In the genomic region with DNA sequence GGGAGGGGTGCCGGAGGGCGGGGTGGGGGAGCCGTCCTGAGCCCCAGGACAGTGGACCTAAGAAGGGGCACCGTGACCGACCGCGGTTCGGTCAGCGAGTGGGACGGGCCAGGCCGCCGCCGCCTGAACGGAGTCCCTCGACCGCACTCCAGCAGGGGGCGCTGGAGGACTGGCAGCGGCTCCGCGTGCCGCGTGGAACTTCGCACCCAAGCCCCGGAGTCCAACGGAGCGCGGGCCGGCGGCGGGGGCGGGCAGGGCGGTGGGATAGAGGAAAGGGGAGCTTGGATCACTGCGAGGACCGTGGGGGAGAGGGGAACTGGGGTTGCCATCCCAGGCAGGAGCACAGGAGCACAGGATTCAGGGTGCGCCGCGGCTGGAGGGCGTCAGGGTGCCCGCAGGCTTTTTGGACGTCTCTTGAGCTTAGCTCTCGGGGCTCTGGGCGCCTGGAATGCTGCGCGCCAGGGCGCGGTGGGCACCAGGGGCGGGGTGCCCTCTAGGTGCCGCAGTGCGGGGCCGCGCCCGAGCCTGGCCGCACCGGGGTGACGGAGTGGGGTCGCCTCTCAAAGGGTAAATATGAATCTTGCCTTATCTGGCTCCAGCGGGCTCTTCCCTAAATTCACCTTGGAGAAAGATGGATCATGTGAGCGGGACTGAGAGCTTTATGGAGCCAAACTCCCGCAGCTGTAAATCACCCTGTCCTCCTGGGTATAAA, we compare ENCODE assay signal across 1 cellular context.
A peak's percentile ranks its signal among the peaks of the same experiment; 100 is the strongest.
TF ChIP-seq lines count a peak whose summit lies in the region.

No MANE protein-coding gene starts in this region.

TF ChIP-seq in K562, 482 proteins besides CTCF, POLR2A, EP300 and RAD21 (continued from another document and continues in another):
- TF ChIP-seq, protein P1, sequence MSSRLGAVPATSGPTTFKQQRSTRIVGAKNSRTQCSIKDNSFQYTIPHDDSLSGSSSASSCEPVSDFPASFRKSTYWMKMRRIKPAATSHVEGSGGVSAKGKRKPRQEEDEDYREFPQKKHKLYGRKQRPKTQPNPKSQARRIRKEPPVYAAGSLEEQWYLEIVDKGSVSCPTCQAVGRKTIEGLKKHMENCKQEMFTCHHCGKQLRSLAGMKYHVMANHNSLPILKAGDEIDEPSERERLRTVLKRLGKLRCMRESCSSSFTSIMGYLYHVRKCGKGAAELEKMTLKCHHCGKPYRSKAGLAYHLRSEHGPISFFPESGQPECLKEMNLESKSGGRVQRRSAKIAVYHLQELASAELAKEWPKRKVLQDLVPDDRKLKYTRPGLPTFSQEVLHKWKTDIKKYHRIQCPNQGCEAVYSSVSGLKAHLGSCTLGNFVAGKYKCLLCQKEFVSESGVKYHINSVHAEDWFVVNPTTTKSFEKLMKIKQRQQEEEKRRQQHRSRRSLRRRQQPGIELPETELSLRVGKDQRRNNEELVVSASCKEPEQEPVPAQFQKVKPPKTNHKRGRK (tag; IDR thresholded peaks at IDR 0.05), result no peak
- TF ChIP-seq LCOR (CRISPR knock-in tag; IDR thresholded peaks at IDR 0.05), result peak; percentile 69; the same call in 1 of the 2 replicates
- no peak for TF ChIP-seq PTTG1 (tag; IDR thresholded peaks at IDR 0.05; ENCODE audit: low read depth)
- no peak for TF ChIP-seq EGR1 (conservative IDR thresholded peaks at IDR 0.05)
- TF ChIP-seq, protein P2, sequence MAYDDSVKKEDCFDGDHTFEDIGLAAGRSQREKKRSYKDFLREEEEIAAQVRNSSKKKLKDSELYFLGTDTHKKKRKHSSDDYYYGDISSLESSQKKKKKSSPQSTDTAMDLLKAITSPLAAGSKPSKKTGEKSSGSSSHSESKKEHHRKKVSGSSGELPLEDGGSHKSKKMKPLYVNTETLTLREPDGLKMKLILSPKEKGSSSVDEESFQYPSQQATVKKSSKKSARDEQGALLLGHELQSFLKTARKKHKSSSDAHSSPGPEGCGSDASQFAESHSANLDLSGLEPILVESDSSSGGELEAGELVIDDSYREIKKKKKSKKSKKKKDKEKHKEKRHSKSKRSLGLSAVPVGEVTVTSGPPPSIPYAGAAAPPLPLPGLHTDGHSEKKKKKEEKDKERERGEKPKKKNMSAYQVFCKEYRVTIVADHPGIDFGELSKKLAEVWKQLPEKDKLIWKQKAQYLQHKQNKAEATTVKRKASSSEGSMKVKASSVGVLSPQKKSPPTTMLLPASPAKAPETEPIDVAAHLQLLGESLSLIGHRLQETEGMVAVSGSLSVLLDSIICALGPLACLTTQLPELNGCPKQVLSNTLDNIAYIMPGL (CRISPR knock-in tag; IDR thresholded peaks at IDR 0.05), result 0 out of 2 replicates have a peak, but pooled peaks have one; percentile 50
- TF ChIP-seq ZNF143 (CRISPR knock-in tag; IDR thresholded peaks at IDR 0.05), result no peak
- peak; percentile 77 for TF ChIP-seq MEIS2 (IDR thresholded peaks at IDR 0.05; ENCODE audit: partially characterized antibody)
- peak; percentile 37; the same call in 1 of the 2 replicates for TF ChIP-seq BHLHE40 (IDR thresholded peaks at IDR 0.05; ENCODE audit: low read length)
- TF ChIP-seq CTBP1 (IDR thresholded peaks at IDR 0.05; ENCODE audit: borderline replicate concordance), result no peak
- no peak for TF ChIP-seq GTF2E2 (tag; IDR thresholded peaks at IDR 0.05)
- TF ChIP-seq DIDO1 (tag; IDR thresholded peaks at IDR 0.05; ENCODE audit: low read depth), result no peak
- no peak for TF ChIP-seq HNRNPLL (IDR thresholded peaks at IDR 0.05; ENCODE audit: low read depth, low read length, poor library complexity, severe bottlenecking)
- no peak for TF ChIP-seq PRPF4 (IDR thresholded peaks at IDR 0.05; ENCODE audit: insufficient read depth, low read depth, low read length, poor library complexity, severe bottlenecking)
- TF ChIP-seq, protein P3, sequence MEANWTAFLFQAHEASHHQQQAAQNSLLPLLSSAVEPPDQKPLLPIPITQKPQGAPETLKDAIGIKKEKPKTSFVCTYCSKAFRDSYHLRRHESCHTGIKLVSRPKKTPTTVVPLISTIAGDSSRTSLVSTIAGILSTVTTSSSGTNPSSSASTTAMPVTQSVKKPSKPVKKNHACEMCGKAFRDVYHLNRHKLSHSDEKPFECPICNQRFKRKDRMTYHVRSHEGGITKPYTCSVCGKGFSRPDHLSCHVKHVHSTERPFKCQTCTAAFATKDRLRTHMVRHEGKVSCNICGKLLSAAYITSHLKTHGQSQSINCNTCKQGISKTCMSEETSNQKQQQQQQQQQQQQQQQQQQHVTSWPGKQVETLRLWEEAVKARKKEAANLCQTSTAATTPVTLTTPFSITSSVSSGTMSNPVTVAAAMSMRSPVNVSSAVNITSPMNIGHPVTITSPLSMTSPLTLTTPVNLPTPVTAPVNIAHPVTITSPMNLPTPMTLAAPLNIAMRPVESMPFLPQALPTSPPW (CRISPR knock-in tag; IDR thresholded peaks at IDR 0.05), result no peak
- no peak for TF ChIP-seq ASH1L (IDR thresholded peaks at IDR 0.05; ENCODE audit: borderline replicate concordance, low read depth, partially characterized antibody)
- TF ChIP-seq, protein P4, sequence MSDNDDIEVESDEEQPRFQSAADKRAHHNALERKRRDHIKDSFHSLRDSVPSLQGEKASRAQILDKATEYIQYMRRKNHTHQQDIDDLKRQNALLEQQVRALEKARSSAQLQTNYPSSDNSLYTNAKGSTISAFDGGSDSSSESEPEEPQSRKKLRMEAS (CRISPR knock-in tag; IDR thresholded peaks at IDR 0.05), result peak; percentile 97
- peak; percentile 58; the same call in 1 of the 2 replicates for TF ChIP-seq ARID2 (IDR thresholded peaks at IDR 0.05)
- peak; percentile 26; the same call in 1 of the 2 replicates for TF ChIP-seq NR2C2 (CRISPR knock-in tag; IDR thresholded peaks at IDR 0.05)
- no peak for TF ChIP-seq NR2C2 (tag; IDR thresholded peaks at IDR 0.05)
- no peak for TF ChIP-seq ESRRB (CRISPR knock-in tag; IDR thresholded peaks at IDR 0.05; ENCODE audit: borderline replicate concordance)
- no peak for TF ChIP-seq NBN (IDR thresholded peaks at IDR 0.05; ENCODE audit: low read depth)
- TF ChIP-seq HEY1 (CRISPR knock-in tag; IDR thresholded peaks at IDR 0.05; ENCODE audit: borderline replicate concordance), result no peak
- TF ChIP-seq KAT8 (IDR thresholded peaks at IDR 0.05; ENCODE audit: low read depth), result no peak
- TF ChIP-seq FOS (IDR thresholded peaks at IDR 0.05; ENCODE audit: extremely low read depth, insufficient read length), result no peak
- no peak for TF ChIP-seq CREBBP (IDR thresholded peaks at IDR 0.05; ENCODE audit: low read depth, low read length)
- TF ChIP-seq ETV5 (CRISPR knock-in tag; IDR thresholded peaks at IDR 0.05; ENCODE audit: low read depth), result 0 out of 2 replicates have a peak, but pooled peaks have one; percentile 58
- no peak for TF ChIP-seq IRF2 (CRISPR knock-in tag; IDR thresholded peaks at IDR 0.05)
- peak; percentile 75; the same call in 1 of the 2 replicates for TF ChIP-seq SMC3 (conservative IDR thresholded peaks at IDR 0.05; ENCODE audit: insufficient read depth, low read depth, low read length)
- no peak for TF ChIP-seq FOXM1 (IDR thresholded peaks at IDR 0.05; ENCODE audit: low read depth)
- TF ChIP-seq FOXM1 (CRISPR knock-in tag; IDR thresholded peaks at IDR 0.05; ENCODE audit: low read depth), result peak; percentile 93; the same call in 1 of the 2 replicates
- TF ChIP-seq, protein P5, sequence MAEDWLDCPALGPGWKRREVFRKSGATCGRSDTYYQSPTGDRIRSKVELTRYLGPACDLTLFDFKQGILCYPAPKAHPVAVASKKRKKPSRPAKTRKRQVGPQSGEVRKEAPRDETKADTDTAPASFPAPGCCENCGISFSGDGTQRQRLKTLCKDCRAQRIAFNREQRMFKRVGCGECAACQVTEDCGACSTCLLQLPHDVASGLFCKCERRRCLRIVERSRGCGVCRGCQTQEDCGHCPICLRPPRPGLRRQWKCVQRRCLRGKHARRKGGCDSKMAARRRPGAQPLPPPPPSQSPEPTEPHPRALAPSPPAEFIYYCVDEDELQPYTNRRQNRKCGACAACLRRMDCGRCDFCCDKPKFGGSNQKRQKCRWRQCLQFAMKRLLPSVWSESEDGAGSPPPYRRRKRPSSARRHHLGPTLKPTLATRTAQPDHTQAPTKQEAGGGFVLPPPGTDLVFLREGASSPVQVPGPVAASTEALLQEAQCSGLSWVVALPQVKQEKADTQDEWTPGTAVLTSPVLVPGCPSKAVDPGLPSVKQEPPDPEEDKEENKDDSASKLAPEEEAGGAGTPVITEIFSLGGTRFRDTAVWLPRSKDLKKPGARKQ (CRISPR knock-in tag; IDR thresholded peaks at IDR 0.05), result no peak
- TF ChIP-seq, protein P6, sequence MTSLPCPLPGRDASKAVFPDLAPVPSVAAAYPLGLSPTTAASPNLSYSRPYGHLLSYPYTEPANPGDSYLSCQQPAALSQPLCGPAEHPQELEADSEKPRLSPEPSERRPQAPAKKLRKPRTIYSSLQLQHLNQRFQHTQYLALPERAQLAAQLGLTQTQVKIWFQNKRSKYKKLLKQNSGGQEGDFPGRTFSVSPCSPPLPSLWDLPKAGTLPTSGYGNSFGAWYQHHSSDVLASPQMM (CRISPR knock-in tag; IDR thresholded peaks at IDR 0.05), result no peak
- 0 out of 2 replicates have a peak, but pooled peaks have one; percentile 1 for TF ChIP-seq ZNF121 (CRISPR knock-in tag; conservative IDR thresholded peaks at IDR 0.05)
- peak; percentile 17 for TF ChIP-seq KDM5B (IDR thresholded peaks at IDR 0.05; ENCODE audit: insufficient replicate concordance, low read depth, low read length)
- no peak for TF ChIP-seq HDGF (IDR thresholded peaks at IDR 0.05)
- TF ChIP-seq STAG1 (CRISPR knock-in tag; IDR thresholded peaks at IDR 0.05; ENCODE audit: borderline replicate concordance), result peak; percentile 70; the same call in 1 of the 2 replicates
- peak; percentile 85; the same call in 1 of the 2 replicates for TF ChIP-seq NR1H2 (CRISPR knock-in tag; IDR thresholded peaks at IDR 0.05)
- peak; percentile 97 for TF ChIP-seq MGA (IDR thresholded peaks at IDR 0.05)
- TF ChIP-seq CREM (IDR thresholded peaks at IDR 0.05; ENCODE audit: low read depth), result peak; percentile 32; the same call in 1 of the 2 replicates
- no peak for TF ChIP-seq MXI1 (IDR thresholded peaks at IDR 0.05; ENCODE audit: low read depth, low read length)
- TF ChIP-seq STAT5A (IDR thresholded peaks at IDR 0.05; ENCODE audit: borderline replicate concordance, low read length), result no peak
- no peak for TF ChIP-seq POLR3G (IDR thresholded peaks at IDR 0.05; ENCODE audit: extremely low read depth, insufficient read length, insufficient replicate concordance)
- TF ChIP-seq RBM15 (IDR thresholded peaks at IDR 0.05; ENCODE audit: insufficient read depth, low read length), result no peak
- TF ChIP-seq HMG20A (CRISPR knock-in tag; conservative IDR thresholded peaks at IDR 0.05), result no peak
